Comparison of ENCODE assay signal across 29 cellular contexts in the genomic region with DNA sequence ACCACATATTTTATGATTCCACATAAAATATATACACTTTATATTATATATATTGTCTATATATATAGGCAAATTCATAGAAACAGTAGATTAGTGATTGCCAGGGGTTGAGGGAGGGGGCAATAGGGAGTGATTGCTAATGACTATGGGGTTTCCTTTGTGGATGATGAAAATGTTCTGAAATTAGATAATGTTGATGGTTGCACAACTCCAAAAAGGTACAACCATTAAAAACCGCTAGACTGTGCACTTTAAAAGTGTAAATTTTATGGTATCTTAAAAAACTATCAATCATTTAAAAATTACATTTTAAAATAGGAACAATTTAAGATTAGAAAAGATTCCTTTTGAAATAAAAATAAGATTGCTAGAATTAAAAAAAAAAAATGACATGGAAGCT.
"Had no signal": no experiment of that assay in that cellular context is flagged by ENCODE, and none has a peak within 500 bp of the region (broad histone marks: within the 10 kb centered on the region; RNA-seq: fewer than 3 reads in every experiment).

No MANE protein-coding gene starts in this region.

- H3K4me3 Mint-ChIP-seq: stimulated activated effector memory CD8-positive, alpha-beta T cell treated with anti-CD3 and anti-CD28 coated beads, Interleukin-12 subunit alpha, Interleukin-12 subunit beta, amount 100 ng/mL, for 72 hours; stimulated activated memory B cell treated with anti-CD40 and anti-IgM and Interleukin-4, amounts not matched to agents 10 μg/mL and 1 μg/mL and 100 μg/mL, for 72 hours; stimulated activated naive B cell treated with anti-CD40 and anti-IgM and Interleukin-4, amounts not matched to agents 10 μg/mL and 1 μg/mL and 100 μg/mL, for 72 hours; stimulated activated naive CD8-positive, alpha-beta T cell treated with anti-CD3 and anti-CD28 coated beads, Interleukin-15, amount 100 ng/mL, for 72 hours; stimulated activated naive CD8-positive, alpha-beta T cell treated with anti-CD3 and anti-CD28 coated beads, Interleukin-15, Interleukin-2, amounts not matched to agents 100 ng/mL and 50 ng/mL, for 24 hours; type B pancreatic cell had no signal

- DNase-seq: stimulated activated CD4-positive, alpha-beta T cell treated with anti-CD3 and anti-CD28 coated beads, Interleukin-2, amount 100 ng/mL, for 48 hours; stimulated activated CD4-positive, alpha-beta T cell treated with anti-CD3 and anti-CD28 coated beads, Interleukin-4, amount 100 ng/mL, for 1 hour; stimulated activated CD4-positive, alpha-beta T cell treated with anti-CD3 and anti-CD28 coated beads, Interleukin-4, amount 100 ng/mL, for 24 hours; stimulated activated CD4-positive, alpha-beta T cell treated with anti-CD3 and anti-CD28 coated beads, Interleukin-4, amount 100 ng/mL, for 4 hours; stimulated activated CD8-positive, alpha-beta memory T cell treated with anti-CD3 and anti-CD28 coated beads, Interleukin-4, amount 100 ng/mL, for 48 hours; stimulated activated naive B cell treated with anti-CD40 and anti-IgM and Interleukin-4, amounts not matched to agents 10 μg/mL and 1 μg/mL and 100 μg/mL, for 72 hours; stimulated activated naive CD4-positive, alpha-beta T cell; stimulated activated naive CD4-positive, alpha-beta T cell treated with Interleukin-2 at 50 U/mL for 16 hours; stimulated activated naive CD8-positive, alpha-beta T cell treated with anti-CD3 and anti-CD28 coated beads, Interleukin-15, amount 100 ng/mL, for 72 hours; stimulated activated naive CD8-positive, alpha-beta T cell treated with anti-CD3 and anti-CD28 coated beads, Interleukin-15, Interleukin-2, amounts not matched to agents 100 U/mL and 50 U/mL, for 24 hours; stomach; substantia nigra; testis; thyroid gland; tibial artery; transverse colon; trophoblast cell; upper lobe of left lung; upper lobe of right lung; uterus had no signal

- H3K9me3 ChIP-seq: stomach, suprapubic skin, testis, thoracic aorta, thyroid gland, tibial artery, tibial nerve, transverse colon, upper lobe of left lung, upper lobe of right lung, uterus, vagina had no signal

- H3K27me3 ChIP-seq: stomach, suprapubic skin, testis, thyroid gland, tibial artery, tibial nerve, transverse colon, upper lobe of left lung, upper lobe of right lung, uterus, vagina had no signal

- H3K27ac ChIP-seq: stomach, suprapubic skin, testis, thoracic aorta, thyroid gland, tibial artery, tibial nerve, transverse colon, upper lobe of left lung, upper lobe of right lung, uterus, vagina had no signal

- H3K36me3 Mint-ChIP-seq: stimulated activated effector memory CD8-positive, alpha-beta T cell treated with anti-CD3 and anti-CD28 coated beads, Interleukin-12 subunit alpha, Interleukin-12 subunit beta, amount 100 ng/mL, for 72 hours; type B pancreatic cell had no signal

- H3K4me1 ChIP-seq: suprapubic skin, testis, thyroid gland, tibial artery, transverse colon, upper lobe of left lung, upper lobe of right lung, uterus, vagina had no signal

- H3K4me3 ChIP-seq: stomach, suprapubic skin, testis, thoracic aorta, thyroid gland, tibial artery, tibial nerve, transverse colon, upper lobe of left lung, upper lobe of right lung, uterus, vagina had no signal

- H3K27ac Mint-ChIP-seq: stimulated activated effector memory CD8-positive, alpha-beta T cell treated with anti-CD3 and anti-CD28 coated beads, Interleukin-12 subunit alpha, Interleukin-12 subunit beta, amount 100 ng/mL, for 72 hours; stimulated activated memory B cell treated with anti-CD40 and anti-IgM and Interleukin-4, amounts not matched to agents 10 μg/mL and 1 μg/mL and 100 μg/mL, for 72 hours; stimulated activated naive B cell treated with anti-CD40 and anti-IgM and Interleukin-4, amounts not matched to agents 10 μg/mL and 1 μg/mL and 100 μg/mL, for 72 hours; stimulated activated naive CD8-positive, alpha-beta T cell treated with anti-CD3 and anti-CD28 coated beads, Interleukin-15, amount 100 ng/mL, for 72 hours; stimulated activated naive CD8-positive, alpha-beta T cell treated with anti-CD3 and anti-CD28 coated beads, Interleukin-15, Interleukin-2, amounts not matched to agents 100 ng/mL and 50 ng/mL, for 24 hours; type B pancreatic cell had no signal

- H3K27me3 Mint-ChIP-seq: stimulated activated memory B cell treated with anti-CD40 and anti-IgM and Interleukin-4, amounts not matched to agents 10 μg/mL and 1 μg/mL and 100 μg/mL, for 72 hours; stimulated activated naive B cell treated with anti-CD40 and anti-IgM and Interleukin-4, amounts not matched to agents 10 μg/mL and 1 μg/mL and 100 μg/mL, for 72 hours; stimulated activated naive CD8-positive, alpha-beta T cell treated with anti-CD3 and anti-CD28 coated beads, Interleukin-15, amount 100 ng/mL, for 72 hours; stimulated activated naive CD8-positive, alpha-beta T cell treated with anti-CD3 and anti-CD28 coated beads, Interleukin-15, Interleukin-2, amounts not matched to agents 100 ng/mL and 50 ng/mL, for 24 hours; type B pancreatic cell had no signal

- FAIRE-seq: urothelium cell line had no signal

- H3K9me3 Mint-ChIP-seq: stimulated activated effector memory CD8-positive, alpha-beta T cell treated with anti-CD3 and anti-CD28 coated beads, Interleukin-12 subunit alpha, Interleukin-12 subunit beta, amount 100 ng/mL, for 72 hours; stimulated activated memory B cell treated with anti-CD40 and anti-IgM and Interleukin-4, amounts not matched to agents 10 μg/mL and 1 μg/mL and 100 μg/mL, for 72 hours; stimulated activated naive B cell treated with anti-CD40 and anti-IgM and Interleukin-4, amounts not matched to agents 10 μg/mL and 1 μg/mL and 100 μg/mL, for 72 hours; type B pancreatic cell had no signal

- ATAC-seq: stimulated activated memory B cell treated with anti-CD40 and anti-IgM and Interleukin-4, amounts not matched to agents 10 μg/mL and 1 μg/mL and 100 μg/mL, for 72 hours; stimulated activated naive B cell treated with anti-CD40 and anti-IgM and Interleukin-4, amounts not matched to agents 10 μg/mL and 1 μg/mL and 100 μg/mL, for 72 hours; stimulated activated naive CD8-positive, alpha-beta T cell treated with anti-CD3 and anti-CD28 coated beads, Interleukin-15, amount 100 ng/mL, for 72 hours; stimulated activated naive CD8-positive, alpha-beta T cell treated with anti-CD3 and anti-CD28 coated beads, Interleukin-15, Interleukin-2, amounts not matched to agents 100 U/mL and 50 U/mL, for 24 hours; upper lobe of right lung had no signal

- H3K36me3 ChIP-seq: stomach, suprapubic skin, thoracic aorta, thyroid gland, tibial artery, tibial nerve, transverse colon, upper lobe of left lung, upper lobe of right lung, uterus, vagina had no signal
